ENCODE assay signal across 22 cellular contexts in the genomic region with DNA sequence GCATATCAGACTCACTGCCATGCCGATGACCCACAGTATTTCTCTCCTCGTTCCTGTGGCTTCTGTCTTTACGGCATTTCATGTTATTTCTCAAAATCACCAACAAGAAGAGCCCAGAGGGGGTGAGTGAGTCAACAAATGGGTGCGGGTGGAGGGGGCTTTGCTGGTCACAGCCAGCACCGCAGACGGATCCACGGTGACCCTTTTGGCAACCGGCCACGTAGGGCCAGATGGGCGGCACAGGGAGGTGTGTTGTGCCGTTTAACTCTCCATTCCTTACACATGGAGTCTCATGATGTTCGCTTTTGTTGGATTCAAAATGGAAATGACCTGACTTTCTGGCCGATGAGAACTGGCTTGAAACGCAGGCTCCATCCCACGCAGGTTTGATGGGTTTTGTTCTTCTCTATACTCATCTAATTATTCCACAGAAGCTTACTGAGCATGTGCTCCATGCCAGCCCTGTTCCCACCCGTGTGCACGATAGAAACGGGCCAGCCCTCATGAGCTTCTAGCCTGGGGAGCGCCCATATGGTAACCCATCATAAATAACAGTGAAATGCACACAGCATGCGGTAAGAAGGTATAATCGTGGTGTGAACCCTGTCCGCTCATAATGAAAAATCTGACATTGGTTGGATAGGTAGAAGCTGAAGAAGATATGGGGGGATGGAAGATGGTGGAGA.
"Had no signal": no experiment of that assay in that cellular context is flagged by ENCODE, and none has a peak within 500 bp of the region (broad histone marks: within the 10 kb centered on the region; RNA-seq: fewer than 3 reads in every experiment).

No MANE protein-coding gene starts in this region.

- H3K27me3 ChIP-seq: neural progenitor cell, right atrium auricular region, spleen, suprapubic skin, vagina had no signal

- H3K27ac Mint-ChIP-seq: effector memory CD8-positive, alpha-beta T cell; nephron; neural progenitor cell; progenitor cell of endocrine pancreas; stimulated activated naive B cell treated with anti-CD40 and anti-IgM and Interleukin-4, amounts not matched to agents 10 μg/mL and 1 μg/mL and 100 μg/mL, for 72 hours; stimulated activated naive CD8-positive, alpha-beta T cell treated with anti-CD3 and anti-CD28 coated beads, Interleukin-15, Interleukin-2, amounts not matched to agents 100 ng/mL and 50 ng/mL, for 24 hours had no signal

- H3K9me3 ChIP-seq: vagina had no signal

- H3K27me3 Mint-ChIP-seq: effector memory CD8-positive, alpha-beta T cell; naive thymus-derived CD4-positive, alpha-beta T cell; stimulated activated naive B cell treated with anti-CD40 and anti-IgM and Interleukin-4, amounts not matched to agents 10 μg/mL and 1 μg/mL and 100 μg/mL, for 72 hours; stimulated activated naive CD8-positive, alpha-beta T cell treated with anti-CD3 and anti-CD28 coated beads, Interleukin-15, Interleukin-2, amounts not matched to agents 100 ng/mL and 50 ng/mL, for 24 hours had no signal

- H3K4me1 Mint-ChIP-seq: nephron, neural progenitor cell had no signal

- H3K4me3 Mint-ChIP-seq: effector memory CD8-positive, alpha-beta T cell; nephron; neural progenitor cell; stimulated activated naive B cell treated with anti-CD40 and anti-IgM and Interleukin-4, amounts not matched to agents 10 μg/mL and 1 μg/mL and 100 μg/mL, for 72 hours; stimulated activated naive CD8-positive, alpha-beta T cell treated with anti-CD3 and anti-CD28 coated beads, Interleukin-15, Interleukin-2, amounts not matched to agents 100 ng/mL and 50 ng/mL, for 24 hours had no signal

- H3K27ac ChIP-seq: gastrocnemius medialis, neural progenitor cell, parathyroid adenoma, right atrium auricular region, skin epidermis, spleen, suprapubic skin, vagina had no signal

- DNase-seq: cortex of kidney; effector memory CD8-positive, alpha-beta T cell; foreskin fibroblast; gastrocnemius medialis; kidney; mesenchymal stem cell; midbrain; naive thymus-derived CD4-positive, alpha-beta T cell; spleen; stimulated activated CD4-positive, alpha-beta T cell treated with anti-CD3 and anti-CD28 coated beads, Interleukin-4, amount 100 ng/mL, for 4 hours; stimulated activated naive B cell treated with anti-CD40 and anti-IgM and Interleukin-4, amounts not matched to agents 10 μg/mL and 1 μg/mL and 100 μg/mL, for 72 hours; trophoblast cell had no signal

- ATAC-seq: effector memory CD8-positive, alpha-beta T cell; gastrocnemius medialis; left lobe of liver; naive thymus-derived CD4-positive, alpha-beta T cell; stimulated activated naive B cell treated with anti-CD40 and anti-IgM and Interleukin-4, amounts not matched to agents 10 μg/mL and 1 μg/mL and 100 μg/mL, for 72 hours had no signal

- H3K36me3 ChIP-seq: gastrocnemius medialis, neural progenitor cell, right atrium auricular region, suprapubic skin, vagina had no signal

- H3K4me1 ChIP-seq: gastrocnemius medialis, parathyroid adenoma, right atrium auricular region, suprapubic skin, vagina had no signal

- H3K4me3 ChIP-seq: gastrocnemius medialis, neural progenitor cell, right atrium auricular region, skin epidermis, spleen, suprapubic skin, vagina had no signal
